In the genomic region with DNA sequence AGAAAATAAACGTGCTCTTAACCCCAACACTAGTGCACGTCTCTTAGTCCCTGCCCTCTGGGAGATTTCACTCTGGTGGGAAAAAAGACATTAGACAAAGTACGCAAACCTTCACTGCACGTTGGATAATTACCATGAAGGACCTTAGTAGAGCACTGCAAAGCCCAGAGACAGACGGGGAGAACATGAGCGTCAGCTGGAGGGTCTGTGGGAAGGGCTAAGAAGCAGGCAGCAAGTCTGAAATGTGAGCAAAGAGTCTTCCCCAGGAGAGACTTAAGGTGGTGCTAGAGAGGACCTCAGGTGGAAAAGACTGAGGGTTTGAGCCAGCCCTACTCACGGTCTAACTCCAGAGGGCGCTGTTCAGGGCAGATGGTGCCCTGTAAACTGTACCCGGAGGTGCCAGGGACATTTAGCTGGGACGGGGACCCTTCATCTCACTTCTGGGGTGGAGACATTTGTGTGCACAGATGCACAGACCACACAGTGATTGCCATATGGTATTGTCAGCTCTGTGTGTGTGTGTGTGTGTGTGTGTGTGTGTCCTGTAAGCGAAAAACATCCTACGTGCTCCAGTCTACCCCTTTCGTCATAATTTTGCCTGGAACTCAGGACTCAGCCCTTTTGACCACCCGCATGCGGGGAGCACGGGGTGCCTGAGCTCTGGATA, we compare ENCODE assay signal across 2 cellular contexts.
TF ChIP-seq lines count a peak whose summit lies in the region.

No MANE protein-coding gene starts in this region.

TF ChIP-seq in H1, 55 proteins besides CTCF, POLR2A, EP300 and RAD21 (continues in another document):
- TF ChIP-seq CBX8 (IDR thresholded peaks at IDR 0.05; ENCODE audit: borderline replicate concordance, low read depth, low read length) (no peak), CTBP2 (IDR thresholded peaks at IDR 0.05; ENCODE audit: borderline replicate concordance, insufficient read depth, insufficient read length, low read length) (no peak), RFX5 (IDR thresholded peaks at IDR 0.05; ENCODE audit: borderline replicate concordance, low read depth, low read length) (no peak), EZH2 (IDR thresholded peaks at IDR 0.05; ENCODE audit: low read depth, low read length, severe bottlenecking) (no peak), BRCA1 (IDR thresholded peaks at IDR 0.05; ENCODE audit: low read depth, low read length) (no peak), SIN3A (conservative IDR thresholded peaks at IDR 0.05 in 1 of 2, IDR thresholded peaks at IDR 0.05 in 1 of 2; ENCODE audit: low read depth in 1 of 2, low read length in 2 of 2) (peak in 1 of 2 experiments; percentile 84; a peak in 2 of 4 replicates), ASH2L (IDR thresholded peaks at IDR 0.05; ENCODE audit: low read length) (peak; percentile 43), TAF1 (IDR thresholded peaks at IDR 0.05; ENCODE audit: low read depth, low read length) (no peak), FOSL1 (IDR thresholded peaks at IDR 0.05; ENCODE audit: insufficient read depth, low read depth, low read length) (no peak), NANOG (IDR thresholded peaks at IDR 0.05; ENCODE audit: insufficient read depth, low read depth, low read length, poor library complexity, severe bottlenecking) (no peak)
- TF ChIP-seq, protein P1, sequence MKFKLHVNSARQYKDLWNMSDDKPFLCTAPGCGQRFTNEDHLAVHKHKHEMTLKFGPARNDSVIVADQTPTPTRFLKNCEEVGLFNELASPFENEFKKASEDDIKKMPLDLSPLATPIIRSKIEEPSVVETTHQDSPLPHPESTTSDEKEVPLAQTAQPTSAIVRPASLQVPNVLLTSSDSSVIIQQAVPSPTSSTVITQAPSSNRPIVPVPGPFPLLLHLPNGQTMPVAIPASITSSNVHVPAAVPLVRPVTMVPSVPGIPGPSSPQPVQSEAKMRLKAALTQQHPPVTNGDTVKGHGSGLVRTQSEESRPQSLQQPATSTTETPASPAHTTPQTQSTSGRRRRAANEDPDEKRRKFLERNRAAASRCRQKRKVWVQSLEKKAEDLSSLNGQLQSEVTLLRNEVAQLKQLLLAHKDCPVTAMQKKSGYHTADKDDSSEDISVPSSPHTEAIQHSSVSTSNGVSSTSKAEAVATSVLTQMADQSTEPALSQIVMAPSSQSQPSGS (IDR thresholded peaks at IDR 0.05; ENCODE audit: low read length): no peak
- TF ChIP-seq, protein P2, sequence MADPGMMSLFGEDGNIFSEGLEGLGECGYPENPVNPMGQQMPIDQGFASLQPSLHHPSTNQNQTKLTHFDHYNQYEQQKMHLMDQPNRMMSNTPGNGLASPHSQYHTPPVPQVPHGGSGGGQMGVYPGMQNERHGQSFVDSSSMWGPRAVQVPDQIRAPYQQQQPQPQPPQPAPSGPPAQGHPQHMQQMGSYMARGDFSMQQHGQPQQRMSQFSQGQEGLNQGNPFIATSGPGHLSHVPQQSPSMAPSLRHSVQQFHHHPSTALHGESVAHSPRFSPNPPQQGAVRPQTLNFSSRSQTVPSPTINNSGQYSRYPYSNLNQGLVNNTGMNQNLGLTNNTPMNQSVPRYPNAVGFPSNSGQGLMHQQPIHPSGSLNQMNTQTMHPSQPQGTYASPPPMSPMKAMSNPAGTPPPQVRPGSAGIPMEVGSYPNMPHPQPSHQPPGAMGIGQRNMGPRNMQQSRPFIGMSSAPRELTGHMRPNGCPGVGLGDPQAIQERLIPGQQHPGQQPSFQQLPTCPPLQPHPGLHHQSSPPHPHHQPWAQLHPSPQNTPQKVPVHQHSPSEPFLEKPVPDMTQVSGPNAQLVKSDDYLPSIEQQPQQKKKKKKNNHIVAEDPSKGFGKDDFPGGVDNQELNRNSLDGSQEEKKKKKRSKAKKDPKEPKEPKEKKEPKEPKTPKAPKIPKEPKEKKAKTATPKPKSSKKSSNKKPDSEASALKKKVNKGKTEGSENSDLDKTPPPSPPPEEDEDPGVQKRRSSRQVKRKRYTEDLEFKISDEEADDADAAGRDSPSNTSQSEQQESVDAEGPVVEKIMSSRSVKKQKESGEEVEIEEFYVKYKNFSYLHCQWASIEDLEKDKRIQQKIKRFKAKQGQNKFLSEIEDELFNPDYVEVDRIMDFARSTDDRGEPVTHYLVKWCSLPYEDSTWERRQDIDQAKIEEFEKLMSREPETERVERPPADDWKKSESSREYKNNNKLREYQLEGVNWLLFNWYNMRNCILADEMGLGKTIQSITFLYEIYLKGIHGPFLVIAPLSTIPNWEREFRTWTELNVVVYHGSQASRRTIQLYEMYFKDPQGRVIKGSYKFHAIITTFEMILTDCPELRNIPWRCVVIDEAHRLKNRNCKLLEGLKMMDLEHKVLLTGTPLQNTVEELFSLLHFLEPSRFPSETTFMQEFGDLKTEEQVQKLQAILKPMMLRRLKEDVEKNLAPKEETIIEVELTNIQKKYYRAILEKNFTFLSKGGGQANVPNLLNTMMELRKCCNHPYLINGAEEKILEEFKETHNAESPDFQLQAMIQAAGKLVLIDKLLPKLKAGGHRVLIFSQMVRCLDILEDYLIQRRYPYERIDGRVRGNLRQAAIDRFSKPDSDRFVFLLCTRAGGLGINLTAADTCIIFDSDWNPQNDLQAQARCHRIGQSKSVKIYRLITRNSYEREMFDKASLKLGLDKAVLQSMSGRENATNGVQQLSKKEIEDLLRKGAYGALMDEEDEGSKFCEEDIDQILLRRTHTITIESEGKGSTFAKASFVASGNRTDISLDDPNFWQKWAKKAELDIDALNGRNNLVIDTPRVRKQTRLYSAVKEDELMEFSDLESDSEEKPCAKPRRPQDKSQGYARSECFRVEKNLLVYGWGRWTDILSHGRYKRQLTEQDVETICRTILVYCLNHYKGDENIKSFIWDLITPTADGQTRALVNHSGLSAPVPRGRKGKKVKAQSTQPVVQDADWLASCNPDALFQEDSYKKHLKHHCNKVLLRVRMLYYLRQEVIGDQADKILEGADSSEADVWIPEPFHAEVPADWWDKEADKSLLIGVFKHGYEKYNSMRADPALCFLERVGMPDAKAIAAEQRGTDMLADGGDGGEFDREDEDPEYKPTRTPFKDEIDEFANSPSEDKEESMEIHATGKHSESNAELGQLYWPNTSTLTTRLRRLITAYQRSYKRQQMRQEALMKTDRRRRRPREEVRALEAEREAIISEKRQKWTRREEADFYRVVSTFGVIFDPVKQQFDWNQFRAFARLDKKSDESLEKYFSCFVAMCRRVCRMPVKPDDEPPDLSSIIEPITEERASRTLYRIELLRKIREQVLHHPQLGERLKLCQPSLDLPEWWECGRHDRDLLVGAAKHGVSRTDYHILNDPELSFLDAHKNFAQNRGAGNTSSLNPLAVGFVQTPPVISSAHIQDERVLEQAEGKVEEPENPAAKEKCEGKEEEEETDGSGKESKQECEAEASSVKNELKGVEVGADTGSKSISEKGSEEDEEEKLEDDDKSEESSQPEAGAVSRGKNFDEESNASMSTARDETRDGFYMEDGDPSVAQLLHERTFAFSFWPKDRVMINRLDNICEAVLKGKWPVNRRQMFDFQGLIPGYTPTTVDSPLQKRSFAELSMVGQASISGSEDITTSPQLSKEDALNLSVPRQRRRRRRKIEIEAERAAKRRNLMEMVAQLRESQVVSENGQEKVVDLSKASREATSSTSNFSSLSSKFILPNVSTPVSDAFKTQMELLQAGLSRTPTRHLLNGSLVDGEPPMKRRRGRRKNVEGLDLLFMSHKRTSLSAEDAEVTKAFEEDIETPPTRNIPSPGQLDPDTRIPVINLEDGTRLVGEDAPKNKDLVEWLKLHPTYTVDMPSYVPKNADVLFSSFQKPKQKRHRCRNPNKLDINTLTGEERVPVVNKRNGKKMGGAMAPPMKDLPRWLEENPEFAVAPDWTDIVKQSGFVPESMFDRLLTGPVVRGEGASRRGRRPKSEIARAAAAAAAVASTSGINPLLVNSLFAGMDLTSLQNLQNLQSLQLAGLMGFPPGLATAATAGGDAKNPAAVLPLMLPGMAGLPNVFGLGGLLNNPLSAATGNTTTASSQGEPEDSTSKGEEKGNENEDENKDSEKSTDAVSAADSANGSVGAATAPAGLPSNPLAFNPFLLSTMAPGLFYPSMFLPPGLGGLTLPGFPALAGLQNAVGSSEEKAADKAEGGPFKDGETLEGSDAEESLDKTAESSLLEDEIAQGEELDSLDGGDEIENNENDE (IDR thresholded peaks at IDR 0.05; ENCODE audit: insufficient replicate concordance, low read length): no peak

TF ChIP-seq in neural cell, 6 proteins besides CTCF, POLR2A, EP300 and RAD21:
- TF ChIP-seq SMC3 (conservative IDR thresholded peaks at IDR 0.05; ENCODE audit: poor library complexity) (peak; percentile 23), EZH2 (IDR thresholded peaks at IDR 0.05; ENCODE audit: borderline replicate concordance, insufficient read depth, low read length, poor library complexity, severe bottlenecking) (no peak)
